ENCODE assay signal across 1 cellular context in the genomic region with DNA sequence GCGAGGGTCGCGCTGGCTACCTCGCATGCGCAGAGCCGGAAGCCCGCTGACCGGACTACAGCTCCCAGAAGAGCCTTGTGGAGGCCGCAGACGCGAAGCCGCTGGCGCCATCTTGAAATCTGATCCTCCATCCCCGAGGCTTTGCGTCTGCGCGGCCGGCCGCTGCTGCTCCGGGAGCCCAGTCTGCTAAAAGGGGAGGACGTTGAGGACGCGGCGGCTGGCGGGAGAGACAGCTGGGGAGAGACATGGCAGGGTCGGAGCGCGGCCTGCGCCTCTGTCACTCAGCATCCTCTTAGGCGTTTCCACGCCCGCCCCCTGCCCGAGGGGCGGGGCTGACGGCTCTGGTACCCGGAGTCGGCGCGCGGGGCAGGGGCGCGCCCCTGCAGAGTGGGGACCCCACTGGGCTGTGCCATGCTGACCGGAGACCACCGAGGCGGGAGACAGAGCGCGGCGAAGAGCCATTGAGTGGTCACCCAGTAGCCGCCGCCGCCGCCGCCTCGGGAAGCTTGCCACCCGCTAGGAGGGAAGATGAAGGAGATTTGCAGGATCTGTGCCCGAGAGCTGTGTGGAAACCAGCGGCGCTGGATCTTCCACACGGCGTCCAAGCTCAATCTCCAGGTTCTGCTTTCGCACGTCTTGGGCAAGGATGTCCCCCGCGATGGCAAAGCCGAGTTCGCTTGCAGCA.
TF ChIP-seq lines count a peak whose summit lies in the region.

No MANE protein-coding gene starts in this region.

TF ChIP-seq in H1, 55 proteins besides CTCF, POLR2A, EP300 and RAD21:
- TF ChIP-seq NRF1 (IDR thresholded peaks at IDR 0.05; ENCODE audit: low read depth, low read length), result 0 out of 2 replicates have a peak, but pooled peaks have one; percentile 7
- TF ChIP-seq YY1 (IDR thresholded peaks at IDR 0.05; ENCODE audit: low read depth, low read length), result 0 out of 2 replicates have a peak, but pooled peaks have one; percentile 32
- peak in 1 of 2 experiments; percentile 41; a peak in 1 of 4 replicates for TF ChIP-seq SIN3A (conservative IDR thresholded peaks at IDR 0.05 in 1 of 2, IDR thresholded peaks at IDR 0.05 in 1 of 2; ENCODE audit: low read depth in 1 of 2, low read length in 2 of 2)
